In genomic region chr17:10758062-10758461, GRCh38 we compare ENCODE assay signal across 26 cellular contexts. TPM values are rescaled to one million over a fixed set of nuclear protein-coding genes. Genes with fewer than 3 reads are reported as not detected.
"Had no signal": no experiment of that assay in that cellular context is flagged by ENCODE, and none has a peak within 500 bp of the region (broad histone marks: within the 10 kb centered on the region; RNA-seq: fewer than 3 reads in every experiment).

No MANE protein-coding gene starts in this region.

- H3K36me3 Mint-ChIP-seq: activated naive CD4-positive, alpha-beta T cell treated with anti-CD3 and anti-CD28 coated beads, Interleukin-2, amount 10 ng/mL, durations not matched to agents 7 days and 5 days; activated naive CD8-positive, alpha-beta T cell treated with anti-CD3 and anti-CD28 coated beads for 36 hours had no signal

- ATAC-seq: activated CD4-positive, CD25-positive, alpha-beta regulatory T cell treated with anti-CD3 and anti-CD28 coated beads, Interleukin-2, amount 50 U/mL, for 24 hours; activated CD8-positive, alpha-beta T cell treated with anti-CD3 and anti-CD28 coated beads, Interleukin-2, amount 10 ng/mL, durations not matched to agents 7 days and 5 days; Panc1; Right ventricle myocardium inferior had no signal

- H3K27ac Mint-ChIP-seq: activated CD8-positive, alpha-beta T cell treated with anti-CD3 and anti-CD28 coated beads, Interleukin-2, amount 10 ng/mL, durations not matched to agents 7 days and 5 days; activated naive CD4-positive, alpha-beta T cell treated with anti-CD3 and anti-CD28 coated beads, Interleukin-2, amount 10 ng/mL, durations not matched to agents 7 days and 5 days; activated naive CD8-positive, alpha-beta T cell treated with anti-CD3 and anti-CD28 coated beads for 36 hours; activated T-cell treated with anti-CD3 and anti-CD28 coated beads, Interleukin-2, amount 50 U/mL, for 24 hours had no signal

- H3K4me3 ChIP-seq: cardiac muscle cell, MG63, SK-N-MC had no signal

- H3K36me3 ChIP-seq: brain microvascular endothelial cell, cardiac muscle cell, MG63 had no signal

- H3K4me1 Mint-ChIP-seq: activated naive CD4-positive, alpha-beta T cell treated with anti-CD3 and anti-CD28 coated beads, Interleukin-2, amount 10 ng/mL, durations not matched to agents 7 days and 5 days; activated naive CD8-positive, alpha-beta T cell treated with anti-CD3 and anti-CD28 coated beads for 36 hours had no signal

- H3K27ac ChIP-seq: brain microvascular endothelial cell, cardiac muscle cell, KMS-11, SK-N-MC had no signal

- H3K9ac ChIP-seq: KMS-11 had no signal

- DNase-seq: activated CD4-positive, alpha-beta T cell treated with anti-CD3 and anti-CD28 coated beads for 48 hours; activated CD4-positive, alpha-beta T cell treated with anti-CD3 and anti-CD28 coated beads, Interleukin-2, amount 50 U/mL, for 4 hours; activated CD8-positive, alpha-beta T cell treated with anti-CD3 and anti-CD28 coated beads, Interleukin-2, amount 10 ng/mL, durations not matched to agents 7 days and 5 days; activated gamma-delta T cell treated with Interleukin-2 at 50 U/mL for 16 hours; activated naive CD4-positive, alpha-beta T cell treated with anti-CD3 and anti-CD28 coated beads, Interleukin-2, amount 10 ng/mL, durations not matched to agents 7 days and 5 days; activated naive CD8-positive, alpha-beta T cell treated with anti-CD3 and anti-CD28 coated beads for 36 hours; activated T-cell treated with anti-CD3 and anti-CD28 coated beads, Interleukin-2, amount 50 U/mL, for 24 hours; brain microvascular endothelial cell; MG63; MV-4-11; NCI-H1092 treated with DMSO at 0.1 percent for 48 hours; NCI-H1417 treated with DMSO at 0.1 percent for 48 hours; NCI-H187; NCI-H2081; NCI-H510A treated with DMSO at 0.1 percent for 48 hours; NCI-H69; NK-92 treated with Interleukin-12 subunit alpha and Interleukin-12 subunit beta, amount 100 ng/mL, for 24 hours; OCI-M1; RPMI8226 had no signal

- H3K9me3 ChIP-seq: MG63 had no signal

- H3K4me3 Mint-ChIP-seq: activated CD8-positive, alpha-beta T cell treated with anti-CD3 and anti-CD28 coated beads, Interleukin-2, amount 10 ng/mL, durations not matched to agents 7 days and 5 days; activated naive CD4-positive, alpha-beta T cell treated with anti-CD3 and anti-CD28 coated beads, Interleukin-2, amount 10 ng/mL, durations not matched to agents 7 days and 5 days; activated naive CD8-positive, alpha-beta T cell treated with anti-CD3 and anti-CD28 coated beads for 36 hours; activated T-cell treated with anti-CD3 and anti-CD28 coated beads, Interleukin-2, amount 50 U/mL, for 24 hours had no signal

- H3K9me3 Mint-ChIP-seq: activated naive CD4-positive, alpha-beta T cell treated with anti-CD3 and anti-CD28 coated beads, Interleukin-2, amount 10 ng/mL, durations not matched to agents 7 days and 5 days; activated naive CD8-positive, alpha-beta T cell treated with anti-CD3 and anti-CD28 coated beads for 36 hours; activated T-cell treated with anti-CD3 and anti-CD28 coated beads, Interleukin-2, amount 50 U/mL, for 24 hours had no signal

- H3K4me2 ChIP-seq: KMS-11 had no signal

- H3K27me3 Mint-ChIP-seq: activated naive CD8-positive, alpha-beta T cell treated with anti-CD3 and anti-CD28 coated beads for 36 hours; activated T-cell treated with anti-CD3 and anti-CD28 coated beads, Interleukin-2, amount 50 U/mL, for 24 hours had no signal

- H3K27me3 ChIP-seq: brain microvascular endothelial cell, cardiac muscle cell, MG63 had no signal

RNA-seq across cellular contexts. Expression of gene TMEM238L, which starts 45.8 kb away (rescaled TPM):
- total RNA-seq: activated CD8-positive, alpha-beta T cell treated with anti-CD3 and anti-CD28 coated beads, Interleukin-2, amount 10 ng/mL, durations not matched to agents 7 days and 5 days; activated naive CD8-positive, alpha-beta T cell treated with anti-CD3 and anti-CD28 coated beads for 36 hours; cardiac muscle cell; Right ventricle myocardium inferior; T-helper 1 cell treated with Interleukin-12 subunit alpha and Interleukin-12 subunit beta and Interleukin-4 antibody, amounts not matched to agents 30 ng/mL and 1 ng/mL, for 36 hours had no signal
- polyA plus RNA-seq: cardiac muscle cell had no signal
